ENCODE assay signal across 1 cellular context in the genomic region with DNA sequence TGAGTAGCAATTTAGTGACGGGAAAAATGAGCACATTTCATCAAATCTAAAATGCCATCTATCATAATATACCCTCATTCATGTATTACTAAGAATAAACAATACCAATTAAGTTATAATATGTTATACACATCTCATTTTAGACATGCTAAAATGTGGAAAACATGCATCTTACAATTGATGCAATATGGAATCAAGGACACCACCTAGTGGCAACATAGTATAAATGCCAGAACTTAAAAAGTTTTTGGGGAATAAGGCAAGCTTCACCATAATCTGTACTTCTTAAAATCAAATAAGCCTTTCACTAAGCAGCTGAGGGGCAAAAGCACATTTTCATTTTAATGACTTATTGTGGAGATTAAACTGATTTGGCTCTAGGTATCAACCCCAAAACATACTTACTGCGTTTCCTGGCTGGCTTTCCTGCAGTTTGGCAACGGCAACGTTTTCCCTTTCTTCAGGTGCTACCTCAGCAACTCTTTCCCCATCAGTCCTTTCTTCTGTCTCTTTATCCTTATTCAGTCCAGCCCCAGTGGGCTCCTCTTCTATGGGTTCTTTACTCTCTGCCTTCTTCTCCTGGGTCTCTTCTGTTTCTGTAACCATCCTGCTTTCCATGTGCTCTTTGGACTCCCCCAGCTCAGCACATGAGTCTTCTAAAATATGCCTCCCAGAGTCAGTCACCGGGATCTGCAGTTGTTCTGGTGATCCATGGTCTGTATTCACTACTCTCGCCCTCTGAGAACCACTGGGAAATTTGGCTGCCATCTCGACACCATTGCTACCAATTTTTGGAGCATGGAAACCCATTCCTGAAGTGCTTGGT.
TF ChIP-seq lines count a peak whose summit lies in the region.

No MANE protein-coding gene starts in this region.

TF ChIP-seq in HEK293, 187 proteins besides CTCF, POLR2A, EP300 and RAD21 (continued from another document):
- TF ChIP-seq KLF7 (tag by site-specific recombination; IDR thresholded peaks at IDR 0.05; ENCODE audit: borderline replicate concordance) (no peak), ZNF830 (tag by site-specific recombination; IDR thresholded peaks at IDR 0.05; ENCODE audit: low read depth) (no peak), ZNF426 (tag by site-specific recombination; IDR thresholded peaks at IDR 0.05) (no peak), ZFP41 (tag by site-specific recombination; IDR thresholded peaks at IDR 0.05; ENCODE audit: borderline replicate concordance) (no peak), ZNF629 (tag by site-specific recombination; IDR thresholded peaks at IDR 0.05) (no peak), SP3 (tag by site-specific recombination; IDR thresholded peaks at IDR 0.05) (no peak), ZNF677 (tag by site-specific recombination; IDR thresholded peaks at IDR 0.05) (no peak), SP7 (tag by site-specific recombination; IDR thresholded peaks at IDR 0.05) (no peak), ZBTB20 (tag by site-specific recombination; IDR thresholded peaks at IDR 0.05) (no peak), ZEB2 (tag by site-specific recombination; IDR thresholded peaks at IDR 0.05) (no peak), ZNF184 (tag by site-specific recombination; IDR thresholded peaks at IDR 0.05) (0 out of 2 replicates have a peak, but pooled peaks have one; percentile 62), ZNF664 (tag by site-specific recombination; IDR thresholded peaks at IDR 0.05) (peak; percentile 98), REPIN1 (tag by site-specific recombination; IDR thresholded peaks at IDR 0.05; ENCODE audit: low read depth) (no peak), ZXDB (tag by site-specific recombination; IDR thresholded peaks at IDR 0.05) (no peak), ZNF324 (tag by site-specific recombination; IDR thresholded peaks at IDR 0.05) (no peak), ZNF10 (tag by site-specific recombination; IDR thresholded peaks at IDR 0.05) (peak; percentile 37; the same call in 1 of the 2 replicates), ZIC2 (tag by site-specific recombination; IDR thresholded peaks at IDR 0.05) (no peak), ZNF23 (tag by site-specific recombination; IDR thresholded peaks at IDR 0.05; ENCODE audit: borderline replicate concordance) (no peak), ZNF354C (tag by site-specific recombination; IDR thresholded peaks at IDR 0.05; ENCODE audit: borderline replicate concordance, low read depth) (no peak), ZNF521 (tag by site-specific recombination; IDR thresholded peaks at IDR 0.05) (no peak), ZBTB7A (tag by site-specific recombination; IDR thresholded peaks at IDR 0.05; ENCODE audit: low read depth) (no peak), ZSCAN16 (tag by site-specific recombination; IDR thresholded peaks at IDR 0.05) (no peak), ZFP37 (tag by site-specific recombination; IDR thresholded peaks at IDR 0.05) (peak; percentile 89), MYNN (tag by site-specific recombination; IDR thresholded peaks at IDR 0.05; ENCODE audit: borderline replicate concordance) (no peak), ZNF654 (tag by site-specific recombination; IDR thresholded peaks at IDR 0.05; ENCODE audit: low read depth) (peak; percentile 65), TCF7L2 (IDR thresholded peaks at IDR 0.05; ENCODE audit: borderline replicate concordance, low read depth, low read length) (no peak), GLI2 (tag by site-specific recombination; IDR thresholded peaks at IDR 0.05; ENCODE audit: borderline replicate concordance, low read depth) (no peak), ZNF423 (tag by site-specific recombination; IDR thresholded peaks at IDR 0.05) (no peak)
- TF ChIP-seq, protein P1, sequence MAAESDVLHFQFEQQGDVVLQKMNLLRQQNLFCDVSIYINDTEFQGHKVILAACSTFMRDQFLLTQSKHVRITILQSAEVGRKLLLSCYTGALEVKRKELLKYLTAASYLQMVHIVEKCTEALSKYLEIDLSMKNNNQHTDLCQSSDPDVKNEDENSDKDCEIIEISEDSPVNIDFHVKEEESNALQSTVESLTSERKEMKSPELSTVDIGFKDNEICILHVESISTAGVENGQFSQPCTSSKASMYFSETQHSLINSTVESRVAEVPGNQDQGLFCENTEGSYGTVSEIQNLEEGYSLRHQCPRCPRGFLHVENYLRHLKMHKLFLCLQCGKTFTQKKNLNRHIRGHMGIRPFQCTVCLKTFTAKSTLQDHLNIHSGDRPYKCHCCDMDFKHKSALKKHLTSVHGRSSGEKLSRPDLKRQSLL (tag by site-specific recombination; IDR thresholded peaks at IDR 0.05) = no peak
- TF ChIP-seq, protein P2, sequence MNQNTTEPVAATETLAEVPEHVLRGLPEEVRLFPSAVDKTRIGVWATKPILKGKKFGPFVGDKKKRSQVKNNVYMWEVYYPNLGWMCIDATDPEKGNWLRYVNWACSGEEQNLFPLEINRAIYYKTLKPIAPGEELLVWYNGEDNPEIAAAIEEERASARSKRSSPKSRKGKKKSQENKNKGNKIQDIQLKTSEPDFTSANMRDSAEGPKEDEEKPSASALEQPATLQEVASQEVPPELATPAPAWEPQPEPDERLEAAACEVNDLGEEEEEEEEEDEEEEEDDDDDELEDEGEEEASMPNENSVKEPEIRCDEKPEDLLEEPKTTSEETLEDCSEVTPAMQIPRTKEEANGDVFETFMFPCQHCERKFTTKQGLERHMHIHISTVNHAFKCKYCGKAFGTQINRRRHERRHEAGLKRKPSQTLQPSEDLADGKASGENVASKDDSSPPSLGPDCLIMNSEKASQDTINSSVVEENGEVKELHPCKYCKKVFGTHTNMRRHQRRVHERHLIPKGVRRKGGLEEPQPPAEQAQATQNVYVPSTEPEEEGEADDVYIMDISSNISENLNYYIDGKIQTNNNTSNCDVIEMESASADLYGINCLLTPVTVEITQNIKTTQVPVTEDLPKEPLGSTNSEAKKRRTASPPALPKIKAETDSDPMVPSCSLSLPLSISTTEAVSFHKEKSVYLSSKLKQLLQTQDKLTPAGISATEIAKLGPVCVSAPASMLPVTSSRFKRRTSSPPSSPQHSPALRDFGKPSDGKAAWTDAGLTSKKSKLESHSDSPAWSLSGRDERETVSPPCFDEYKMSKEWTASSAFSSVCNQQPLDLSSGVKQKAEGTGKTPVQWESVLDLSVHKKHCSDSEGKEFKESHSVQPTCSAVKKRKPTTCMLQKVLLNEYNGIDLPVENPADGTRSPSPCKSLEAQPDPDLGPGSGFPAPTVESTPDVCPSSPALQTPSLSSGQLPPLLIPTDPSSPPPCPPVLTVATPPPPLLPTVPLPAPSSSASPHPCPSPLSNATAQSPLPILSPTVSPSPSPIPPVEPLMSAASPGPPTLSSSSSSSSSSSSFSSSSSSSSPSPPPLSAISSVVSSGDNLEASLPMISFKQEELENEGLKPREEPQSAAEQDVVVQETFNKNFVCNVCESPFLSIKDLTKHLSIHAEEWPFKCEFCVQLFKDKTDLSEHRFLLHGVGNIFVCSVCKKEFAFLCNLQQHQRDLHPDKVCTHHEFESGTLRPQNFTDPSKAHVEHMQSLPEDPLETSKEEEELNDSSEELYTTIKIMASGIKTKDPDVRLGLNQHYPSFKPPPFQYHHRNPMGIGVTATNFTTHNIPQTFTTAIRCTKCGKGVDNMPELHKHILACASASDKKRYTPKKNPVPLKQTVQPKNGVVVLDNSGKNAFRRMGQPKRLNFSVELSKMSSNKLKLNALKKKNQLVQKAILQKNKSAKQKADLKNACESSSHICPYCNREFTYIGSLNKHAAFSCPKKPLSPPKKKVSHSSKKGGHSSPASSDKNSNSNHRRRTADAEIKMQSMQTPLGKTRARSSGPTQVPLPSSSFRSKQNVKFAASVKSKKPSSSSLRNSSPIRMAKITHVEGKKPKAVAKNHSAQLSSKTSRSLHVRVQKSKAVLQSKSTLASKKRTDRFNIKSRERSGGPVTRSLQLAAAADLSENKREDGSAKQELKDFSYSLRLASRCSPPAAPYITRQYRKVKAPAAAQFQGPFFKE (tag by site-specific recombination; IDR thresholded peaks at IDR 0.05; ENCODE audit: borderline replicate concordance) = no peak
- TF ChIP-seq, protein P3, sequence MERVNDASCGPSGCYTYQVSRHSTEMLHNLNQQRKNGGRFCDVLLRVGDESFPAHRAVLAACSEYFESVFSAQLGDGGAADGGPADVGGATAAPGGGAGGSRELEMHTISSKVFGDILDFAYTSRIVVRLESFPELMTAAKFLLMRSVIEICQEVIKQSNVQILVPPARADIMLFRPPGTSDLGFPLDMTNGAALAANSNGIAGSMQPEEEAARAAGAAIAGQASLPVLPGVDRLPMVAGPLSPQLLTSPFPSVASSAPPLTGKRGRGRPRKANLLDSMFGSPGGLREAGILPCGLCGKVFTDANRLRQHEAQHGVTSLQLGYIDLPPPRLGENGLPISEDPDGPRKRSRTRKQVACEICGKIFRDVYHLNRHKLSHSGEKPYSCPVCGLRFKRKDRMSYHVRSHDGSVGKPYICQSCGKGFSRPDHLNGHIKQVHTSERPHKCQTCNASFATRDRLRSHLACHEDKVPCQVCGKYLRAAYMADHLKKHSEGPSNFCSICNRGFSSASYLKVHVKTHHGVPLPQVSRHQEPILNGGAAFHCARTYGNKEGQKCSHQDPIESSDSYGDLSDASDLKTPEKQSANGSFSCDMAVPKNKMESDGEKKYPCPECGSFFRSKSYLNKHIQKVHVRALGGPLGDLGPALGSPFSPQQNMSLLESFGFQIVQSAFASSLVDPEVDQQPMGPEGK (tag by site-specific recombination; IDR thresholded peaks at IDR 0.05) = no peak
- TF ChIP-seq, protein P4, sequence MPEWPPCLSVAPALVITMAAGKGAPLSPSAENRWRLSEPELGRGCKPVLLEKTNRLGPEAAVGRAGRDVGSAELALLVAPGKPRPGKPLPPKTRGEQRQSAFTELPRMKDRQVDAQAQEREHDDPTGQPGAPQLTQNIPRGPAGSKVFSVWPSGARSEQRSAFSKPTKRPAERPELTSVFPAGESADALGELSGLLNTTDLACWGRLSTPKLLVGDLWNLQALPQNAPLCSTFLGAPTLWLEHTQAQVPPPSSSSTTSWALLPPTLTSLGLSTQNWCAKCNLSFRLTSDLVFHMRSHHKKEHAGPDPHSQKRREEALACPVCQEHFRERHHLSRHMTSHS (tag by site-specific recombination; IDR thresholded peaks at IDR 0.05) = no peak
- TF ChIP-seq, protein P5, sequence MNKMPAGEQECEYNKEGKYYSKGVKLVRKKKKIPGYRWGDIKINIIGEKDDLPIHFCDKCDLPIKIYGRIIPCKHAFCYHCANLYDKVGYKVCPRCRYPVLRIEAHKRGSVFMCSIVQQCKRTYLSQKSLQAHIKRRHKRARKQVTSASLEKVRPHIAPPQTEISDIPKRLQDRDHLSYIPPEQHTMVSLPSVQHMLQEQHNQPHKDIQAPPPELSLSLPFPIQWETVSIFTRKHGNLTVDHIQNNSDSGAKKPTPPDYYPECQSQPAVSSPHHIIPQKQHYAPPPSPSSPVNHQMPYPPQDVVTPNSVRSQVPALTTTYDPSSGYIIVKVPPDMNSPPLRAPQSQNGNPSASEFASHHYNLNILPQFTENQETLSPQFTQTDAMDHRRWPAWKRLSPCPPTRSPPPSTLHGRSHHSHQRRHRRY (tag by site-specific recombination; IDR thresholded peaks at IDR 0.05) = no peak
